In the genomic region with DNA sequence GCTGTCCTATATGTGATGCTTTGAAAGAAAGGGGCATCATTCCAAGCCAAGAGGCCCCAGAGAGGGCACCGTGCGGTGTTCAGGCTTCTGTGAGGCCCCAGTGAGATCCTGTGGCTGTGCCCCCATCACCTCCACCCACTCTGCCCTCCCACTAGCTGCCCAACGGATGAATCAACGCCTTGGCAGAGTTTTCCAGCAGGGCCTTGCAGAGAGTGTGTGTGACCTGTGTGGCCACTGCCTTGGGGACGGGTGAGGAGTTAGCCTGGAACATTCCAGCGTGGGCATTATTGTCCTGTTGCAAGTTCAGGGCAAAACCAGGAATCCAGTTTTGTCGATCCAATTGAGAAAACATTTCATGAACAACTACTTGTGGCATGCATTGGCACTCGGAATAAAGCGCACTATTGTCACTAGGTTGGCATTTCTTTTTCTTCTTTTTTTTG, we compare ENCODE assay signal across 1 cellular context.
TF ChIP-seq lines count a peak whose summit lies in the region.

No MANE protein-coding gene starts in this region.

TF ChIP-seq in K562, 482 proteins besides CTCF, POLR2A, EP300 and RAD21 (continued from another document):
- 0 out of 2 replicates have a peak, but pooled peaks have one; percentile 21 for TF ChIP-seq ZNF143 (CRISPR knock-in tag; IDR thresholded peaks at IDR 0.05)
- TF ChIP-seq POLR2G (IDR thresholded peaks at IDR 0.05; ENCODE audit: low read depth, low read length): peak; percentile 79
- TF ChIP-seq, protein P1, sequence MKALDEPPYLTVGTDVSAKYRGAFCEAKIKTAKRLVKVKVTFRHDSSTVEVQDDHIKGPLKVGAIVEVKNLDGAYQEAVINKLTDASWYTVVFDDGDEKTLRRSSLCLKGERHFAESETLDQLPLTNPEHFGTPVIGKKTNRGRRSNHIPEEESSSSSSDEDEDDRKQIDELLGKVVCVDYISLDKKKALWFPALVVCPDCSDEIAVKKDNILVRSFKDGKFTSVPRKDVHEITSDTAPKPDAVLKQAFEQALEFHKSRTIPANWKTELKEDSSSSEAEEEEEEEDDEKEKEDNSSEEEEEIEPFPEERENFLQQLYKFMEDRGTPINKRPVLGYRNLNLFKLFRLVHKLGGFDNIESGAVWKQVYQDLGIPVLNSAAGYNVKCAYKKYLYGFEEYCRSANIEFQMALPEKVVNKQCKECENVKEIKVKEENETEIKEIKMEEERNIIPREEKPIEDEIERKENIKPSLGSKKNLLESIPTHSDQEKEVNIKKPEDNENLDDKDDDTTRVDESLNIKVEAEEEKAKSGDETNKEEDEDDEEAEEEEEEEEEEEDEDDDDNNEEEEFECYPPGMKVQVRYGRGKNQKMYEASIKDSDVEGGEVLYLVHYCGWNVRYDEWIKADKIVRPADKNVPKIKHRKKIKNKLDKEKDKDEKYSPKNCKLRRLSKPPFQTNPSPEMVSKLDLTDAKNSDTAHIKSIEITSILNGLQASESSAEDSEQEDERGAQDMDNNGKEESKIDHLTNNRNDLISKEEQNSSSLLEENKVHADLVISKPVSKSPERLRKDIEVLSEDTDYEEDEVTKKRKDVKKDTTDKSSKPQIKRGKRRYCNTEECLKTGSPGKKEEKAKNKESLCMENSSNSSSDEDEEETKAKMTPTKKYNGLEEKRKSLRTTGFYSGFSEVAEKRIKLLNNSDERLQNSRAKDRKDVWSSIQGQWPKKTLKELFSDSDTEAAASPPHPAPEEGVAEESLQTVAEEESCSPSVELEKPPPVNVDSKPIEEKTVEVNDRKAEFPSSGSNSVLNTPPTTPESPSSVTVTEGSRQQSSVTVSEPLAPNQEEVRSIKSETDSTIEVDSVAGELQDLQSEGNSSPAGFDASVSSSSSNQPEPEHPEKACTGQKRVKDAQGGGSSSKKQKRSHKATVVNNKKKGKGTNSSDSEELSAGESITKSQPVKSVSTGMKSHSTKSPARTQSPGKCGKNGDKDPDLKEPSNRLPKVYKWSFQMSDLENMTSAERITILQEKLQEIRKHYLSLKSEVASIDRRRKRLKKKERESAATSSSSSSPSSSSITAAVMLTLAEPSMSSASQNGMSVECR (CRISPR knock-in tag; IDR thresholded peaks at IDR 0.05): no peak
- TF ChIP-seq TEAD1 (CRISPR knock-in tag; IDR thresholded peaks at IDR 0.05): peak in 1 of 2 experiments; percentile 50; a peak in 1 of 4 replicates
- TF ChIP-seq SP1 (CRISPR knock-in tag; IDR thresholded peaks at IDR 0.05): 0 out of 2 replicates have a peak, but pooled peaks have one; percentile 25
- TF ChIP-seq ATF7 (IDR thresholded peaks at IDR 0.05): no peak
